1 cellular context compared by ENCODE assay signal in genomic region chr17:77095461-77095860, GRCh38.
TF ChIP-seq lines count a peak whose summit lies in the region.

No MANE protein-coding gene starts in this region.

TF ChIP-seq in endothelial cell of umbilical vein, 7 proteins besides CTCF, POLR2A, EP300 and RAD21:
- no peak for TF ChIP-seq JUN (IDR thresholded peaks at IDR 0.05; ENCODE audit: borderline replicate concordance, insufficient read depth, insufficient read length, low read depth)
- TF ChIP-seq EZH2 (IDR thresholded peaks at IDR 0.05; ENCODE audit: borderline replicate concordance, low read depth, low read length, severe bottlenecking), result no peak
- TF ChIP-seq MYC (IDR thresholded peaks at IDR 0.05; ENCODE audit: low read depth, low read length), result no peak
- TF ChIP-seq, protein P1, sequence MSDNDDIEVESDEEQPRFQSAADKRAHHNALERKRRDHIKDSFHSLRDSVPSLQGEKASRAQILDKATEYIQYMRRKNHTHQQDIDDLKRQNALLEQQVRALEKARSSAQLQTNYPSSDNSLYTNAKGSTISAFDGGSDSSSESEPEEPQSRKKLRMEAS (IDR thresholded peaks at IDR 0.05; ENCODE audit: insufficient read depth, insufficient read length), result no peak
- TF ChIP-seq FOS (IDR thresholded peaks at IDR 0.05; ENCODE audit: borderline replicate concordance, insufficient read depth, low read length), result no peak
- no peak for TF ChIP-seq GATA2 (IDR thresholded peaks at IDR 0.05; ENCODE audit: insufficient read depth, insufficient read length, low read depth, low read length)
- TF ChIP-seq POLR2AphosphoS5 (IDR thresholded peaks at IDR 0.05; ENCODE audit: insufficient read depth, low read depth, low read length), result no peak
